In the genomic region with DNA sequence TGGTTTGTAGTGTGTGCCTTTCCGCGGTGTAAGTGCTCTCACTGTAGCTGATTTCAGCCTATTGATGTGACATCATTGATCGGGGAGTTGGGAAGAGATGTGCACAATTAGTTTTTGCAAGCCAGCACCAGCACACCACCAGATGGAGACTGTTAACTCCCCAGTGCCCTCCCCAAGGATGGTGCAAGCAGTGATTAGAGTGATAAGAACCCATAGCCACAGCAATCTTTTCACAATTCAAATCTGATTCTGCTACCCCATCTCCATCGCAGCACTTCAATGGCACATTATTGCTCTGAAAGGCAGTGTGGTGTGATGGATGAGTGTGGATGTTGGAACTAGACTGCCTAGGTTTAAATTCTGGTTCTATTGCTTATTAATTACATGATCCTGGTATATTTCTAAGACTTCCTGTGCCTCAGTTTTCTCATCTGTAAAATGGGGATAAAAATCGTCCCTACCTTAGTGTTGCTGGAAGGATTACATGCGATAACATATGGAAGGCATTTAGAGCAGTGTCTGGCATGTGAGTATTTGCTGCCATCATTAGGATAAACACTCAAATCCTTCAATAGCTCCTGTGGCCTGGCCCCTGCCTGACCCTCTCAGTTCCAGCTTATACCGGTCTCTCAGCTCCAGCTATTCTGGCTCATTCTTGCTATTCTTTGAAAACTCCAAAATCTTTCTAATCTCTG, we compare ENCODE assay signal across 1 cellular context.
TF ChIP-seq lines count a peak whose summit lies in the region.

No MANE protein-coding gene starts in this region.

TF ChIP-seq in SK-N-SH treated with all-trans-retinoic acid at 6 μM for 48 hours, 23 proteins besides CTCF, POLR2A, EP300 and RAD21 (continued from another document):
- TF ChIP-seq, protein P1, sequence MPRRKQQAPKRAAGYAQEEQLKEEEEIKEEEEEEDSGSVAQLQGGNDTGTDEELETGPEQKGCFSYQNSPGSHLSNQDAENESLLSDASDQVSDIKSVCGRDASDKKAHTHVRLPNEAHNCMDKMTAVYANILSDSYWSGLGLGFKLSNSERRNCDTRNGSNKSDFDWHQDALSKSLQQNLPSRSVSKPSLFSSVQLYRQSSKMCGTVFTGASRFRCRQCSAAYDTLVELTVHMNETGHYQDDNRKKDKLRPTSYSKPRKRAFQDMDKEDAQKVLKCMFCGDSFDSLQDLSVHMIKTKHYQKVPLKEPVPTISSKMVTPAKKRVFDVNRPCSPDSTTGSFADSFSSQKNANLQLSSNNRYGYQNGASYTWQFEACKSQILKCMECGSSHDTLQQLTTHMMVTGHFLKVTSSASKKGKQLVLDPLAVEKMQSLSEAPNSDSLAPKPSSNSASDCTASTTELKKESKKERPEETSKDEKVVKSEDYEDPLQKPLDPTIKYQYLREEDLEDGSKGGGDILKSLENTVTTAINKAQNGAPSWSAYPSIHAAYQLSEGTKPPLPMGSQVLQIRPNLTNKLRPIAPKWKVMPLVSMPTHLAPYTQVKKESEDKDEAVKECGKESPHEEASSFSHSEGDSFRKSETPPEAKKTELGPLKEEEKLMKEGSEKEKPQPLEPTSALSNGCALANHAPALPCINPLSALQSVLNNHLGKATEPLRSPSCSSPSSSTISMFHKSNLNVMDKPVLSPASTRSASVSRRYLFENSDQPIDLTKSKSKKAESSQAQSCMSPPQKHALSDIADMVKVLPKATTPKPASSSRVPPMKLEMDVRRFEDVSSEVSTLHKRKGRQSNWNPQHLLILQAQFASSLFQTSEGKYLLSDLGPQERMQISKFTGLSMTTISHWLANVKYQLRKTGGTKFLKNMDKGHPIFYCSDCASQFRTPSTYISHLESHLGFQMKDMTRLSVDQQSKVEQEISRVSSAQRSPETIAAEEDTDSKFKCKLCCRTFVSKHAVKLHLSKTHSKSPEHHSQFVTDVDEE (CRISPR knock-in tag; IDR thresholded peaks at IDR 0.05) = no peak
- TF ChIP-seq PPARA (CRISPR knock-in tag; IDR thresholded peaks at IDR 0.05; ENCODE audit: borderline replicate concordance) (no peak), BACH2 (CRISPR knock-in tag; IDR thresholded peaks at IDR 0.05; ENCODE audit: borderline replicate concordance) (no peak), ZFP3 (CRISPR knock-in tag; IDR thresholded peaks at IDR 0.05) (no peak)
